Comparison of ENCODE assay signal across 9 cellular contexts in the genomic region with DNA sequence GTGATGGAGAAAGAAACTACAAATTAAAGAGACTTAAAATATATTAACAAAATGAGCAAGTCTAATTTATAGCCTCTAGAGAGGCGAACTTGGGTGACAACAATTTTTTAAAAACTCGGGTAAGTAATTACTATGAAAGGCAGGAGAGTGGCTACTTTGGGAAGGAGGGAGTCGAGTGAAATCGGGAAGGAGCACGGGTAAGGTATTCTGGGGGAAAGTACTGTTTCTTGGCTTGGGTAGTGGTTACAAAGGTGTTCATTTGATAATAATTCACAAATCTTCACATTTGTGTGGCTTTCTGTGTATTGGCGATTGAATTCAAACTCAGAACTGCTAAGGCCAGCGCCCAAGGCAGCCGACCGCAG. TPM values are rescaled to one million over a fixed set of nuclear protein-coding genes. Genes with fewer than 3 reads are reported as not detected.
DNase-seq lines count a peak whose midpoint lies in the region; TF ChIP-seq lines count a peak whose summit lies in the region.
"Had no signal": no experiment of that assay in that cellular context is flagged by ENCODE, and none has a peak within 500 bp of the region (broad histone marks: within the 10 kb centered on the region; RNA-seq: fewer than 3 reads in every experiment).

No MANE protein-coding gene starts in this region.

- peak overlapping the region; percentile 84 for H3K9ac ChIP-seq in adipocyte (ENCODE audit: low read length)
- peak overlapping the region; percentile 27 to 70 for H3K9ac ChIP-seq in mucosa of rectum (ENCODE audit: low read depth in 1 of 2, low read length in 2 of 2)

- no peaks in the 10 kb centered on the region for H3K27me3 Mint-ChIP-seq in activated naive CD4-positive, alpha-beta T cell treated with anti-CD3 and anti-CD28 coated beads, Interleukin-2, amount 50 U/mL, for 24 hours

- H3K4me3 Mint-ChIP-seq in activated naive CD4-positive, alpha-beta T cell treated with anti-CD3 and anti-CD28 coated beads, Interleukin-2, amount 50 U/mL, for 24 hours, result peak overlapping the region; percentile 89

- H3K27me3 ChIP-seq in adipocyte (replicated peaks; ENCODE audit: control insufficient read depth, insufficient read depth, low read length) (peaks cover 4% of the 10 kb centered on the region), mucosa of rectum (ENCODE audit: control insufficient read depth in 2 of 2, insufficient read depth in 2 of 2, low read length in 2 of 2) (no peaks in the 10 kb centered on the region), tibial nerve (peaks cover 0 to 12% of the 10 kb centered on the region in 2 donors)

- WGBS in tibial nerve, 2 donors, result 40% methylated on average over 9 of the region's 9 CpGs

- TF ChIP-seq POLR2A in tibial nerve (IDR thresholded peaks at IDR 0.05), result no peak

- H3K9me3 ChIP-seq in adipocyte (ENCODE audit: control insufficient read depth, low read length) (no peaks in the 10 kb centered on the region), mucosa of rectum (ENCODE audit: control insufficient read depth in 2 of 2, low read length in 2 of 2) (no peaks in the 10 kb centered on the region), tibial nerve (no peaks in the 10 kb centered on the region)

- TF ChIP-seq EP300 in tibial nerve (IDR thresholded peaks at IDR 0.05), result no peak

- no peak for DNase-seq in activated naive CD4-positive, alpha-beta T cell treated with Interleukin-2 at 50 U/mL for 16 hours
- DNase-seq in adipocyte (ENCODE audit: low read depth) (no peak), tibial nerve (ENCODE audit: low spot score in 2 of 2) (no peak), D341Med (ENCODE audit: low spot score) (no peak), cerebellar cortex (ENCODE audit: low spot score) (no peak)
- no peak for DNase-seq in stimulated activated CD4-positive, alpha-beta T cell treated with anti-CD3 and anti-CD28 coated beads, Interleukin-1b, Interleukin-23, amount 100 ng/mL, for 48 hours

- H3K9me3 Mint-ChIP-seq in activated naive CD4-positive, alpha-beta T cell treated with anti-CD3 and anti-CD28 coated beads, Interleukin-2, amount 50 U/mL, for 24 hours, result no peaks in the 10 kb centered on the region

- no peak for TF ChIP-seq CTCF in tibial nerve (IDR thresholded peaks at IDR 0.05)

- H3K4me3 ChIP-seq in adipocyte (ENCODE audit: low read length) (no peak overlapping the region), mucosa of rectum (ENCODE audit: low read length in 2 of 2) (peak overlapping the region in 1 of 2 donors; percentile 79), tibial nerve (peak overlapping the region in 2 of 4 donors; percentile 68 to 75)

- H3K36me3 Mint-ChIP-seq in activated naive CD4-positive, alpha-beta T cell treated with anti-CD3 and anti-CD28 coated beads, Interleukin-2, amount 50 U/mL, for 24 hours, result no peaks in the 10 kb centered on the region

- H3K36me3 ChIP-seq in adipocyte (ENCODE audit: control insufficient read depth, insufficient read depth, low read length, severe bottlenecking), result no peaks in the 10 kb centered on the region
- no peaks in the 10 kb centered on the region for H3K36me3 ChIP-seq in mucosa of rectum (ENCODE audit: control insufficient read depth in 2 of 2, insufficient read depth in 2 of 2, low read length in 2 of 2)
- no peaks in the 10 kb centered on the region for H3K36me3 ChIP-seq in tibial nerve

- peak overlapping the region; percentile 83 to 88 for H3K27ac ChIP-seq in mucosa of rectum (ENCODE audit: low read depth in 2 of 2, low read length in 2 of 2)
- H3K27ac ChIP-seq in tibial nerve, result peak overlapping the region in 3 of 4 donors; percentile 62 to 78 (median 71)

- peak overlapping the region; percentile 93 for H3K27ac Mint-ChIP-seq in activated naive CD4-positive, alpha-beta T cell treated with anti-CD3 and anti-CD28 coated beads, Interleukin-2, amount 50 U/mL, for 24 hours

- H3K4me1 ChIP-seq in adipocyte (ENCODE audit: control insufficient read depth, insufficient read depth, low read length) (peaks cover 19% of the 10 kb centered on the region), mucosa of rectum (ENCODE audit: control insufficient read depth in 2 of 2, insufficient read depth in 2 of 2, low read length in 2 of 2) (peaks cover 9 to 16% of the 10 kb centered on the region in 2 donors), tibial nerve (peaks cover 0 to 37% (median 27%) of the 10 kb centered on the region in 4 donors)

- H3K4me1 Mint-ChIP-seq in activated naive CD4-positive, alpha-beta T cell treated with anti-CD3 and anti-CD28 coated beads, Interleukin-2, amount 50 U/mL, for 24 hours, result peaks cover 19% of the 10 kb centered on the region

RNA-seq across cellular contexts. Expression of gene GRID1, which starts 32.9 kb away (rescaled TPM):
- total RNA-seq in tibial nerve, result 10 to 100 TPM in 3 of 4 donors, 1 to 10 TPM in 1; 7.7 to 16.3 (median 10.5) TPM
- total RNA-seq: LHCN-M2 had no signal
